26 cellular contexts compared by ENCODE assay signal in genomic region chr1:194825382-194825781, GRCh38.
DNase-seq lines count a peak whose midpoint lies in the region; ATAC-seq, FAIRE-seq and TF ChIP-seq lines count a peak whose summit lies in the region.
"Had no signal": no experiment of that assay in that cellular context is flagged by ENCODE, and none has a peak within 500 bp of the region (broad histone marks: within the 10 kb centered on the region; RNA-seq: fewer than 3 reads in every experiment).

No MANE protein-coding gene starts in this region.

- H3K36me3 ChIP-seq in HCT116 (ENCODE audit: control insufficient read depth in 1 of 2, insufficient read depth in 2 of 2, low read length in 2 of 2), result no peaks in the 10 kb centered on the region
- H3K36me3 ChIP-seq in endodermal cell (ENCODE audit: control insufficient read depth, insufficient read depth, low read length), result no peaks in the 10 kb centered on the region
- H3K36me3 ChIP-seq: gastrocnemius medialis, MG63, sigmoid colon had no signal

- H3K27ac ChIP-seq in HCT116 (ENCODE audit: low read depth, low read length) (no peak overlapping the region), endodermal cell (ENCODE audit: low read depth, low read length) (no peak overlapping the region)
- H3K27ac ChIP-seq: coronary artery, gastrocnemius medialis, sigmoid colon had no signal

- intact Hi-C loops in HCT116 (cut with micrococcal nuclease), result no loop called here

- DNase-seq in HCT116 (ENCODE audit: low read depth, low spot score) (no peak), RCC 7860 (ENCODE audit: low spot score) (no peak), endodermal cell (no peak), activated gamma-delta T cell (lab: John Stamatoyannopoulos, UW) (no peak), dermis blood vessel endothelial cell (no peak), HEK293T (ENCODE audit: extremely low spot score) (no peak)
- DNase-seq: activated naive CD4-positive, alpha-beta T cell treated with anti-CD3 and anti-CD28 coated beads, Interleukin-2, amount 10 ng/mL, durations not matched to agents 7 days and 5 days; activated T-cell treated with anti-CD3 and anti-CD28 coated beads, Interleukin-2, amount 50 U/mL, for 72 hours; amygdala; CD4-positive, CD25-positive, alpha-beta regulatory T cell; EL; gastrocnemius medialis; GOT3; hippocampal formation; left cardiac atrium; MG63; NCI-H2107; NCI-H446; NCI-H82; SHP77; sigmoid colon; stimulated activated CD4-positive, alpha-beta T cell treated with anti-CD3 and anti-CD28 coated beads, Interleukin-15, amount 100 ng/mL, for 24 hours; stimulated activated naive CD4-positive, alpha-beta T cell had no signal

- no TSS peak for BruUV-seq in HCT116 (replicated peaks; lab: Mats Ljungman, UMichigan)

- no CpG with 5 or more reads among the region's 1 CpG for WGBS in endodermal cell (ENCODE audit: insufficient coverage in 1 of 2, insufficient read length in 1 of 2), 2 experiments

- no peaks in the 10 kb centered on the region for H4K20me1 ChIP-seq in HCT116 (ENCODE audit: insufficient read depth)

- no peak for TF ChIP-seq POLR2A in HCT116 (IDR thresholded peaks at IDR 0.05; ENCODE audit: borderline replicate concordance, extremely low read depth, insufficient read depth, insufficient read length)

- POLR2A ChIA-PET in HCT116 (lab: Charles Lee), result no interaction called here
- POLR2A ChIA-PET in HEK293T (lab: Yijun Ruan, JAX), result no interaction called here

- H3K36me3 Mint-ChIP-seq in endodermal cell (ENCODE audit: low read depth), result no peaks in the 10 kb centered on the region
- H3K36me3 Mint-ChIP-seq: activated naive CD4-positive, alpha-beta T cell treated with anti-CD3 and anti-CD28 coated beads, Interleukin-2, amount 10 ng/mL, durations not matched to agents 7 days and 5 days; CD4-positive, CD25-positive, alpha-beta regulatory T cell; WTC11 had no signal

- no peak overlapping the region for H3K9ac ChIP-seq in HCT116 (ENCODE audit: low read length)
- no peak overlapping the region for H3K9ac ChIP-seq in endodermal cell (ENCODE audit: extremely low read depth, low read length, poor library complexity, severe bottlenecking)

- H3K4me3 Mint-ChIP-seq in endodermal cell, result no peak overlapping the region
- H3K4me3 Mint-ChIP-seq: activated naive CD4-positive, alpha-beta T cell treated with anti-CD3 and anti-CD28 coated beads, Interleukin-2, amount 10 ng/mL, durations not matched to agents 7 days and 5 days; activated T-cell treated with anti-CD3 and anti-CD28 coated beads, Interleukin-2, amount 50 U/mL, for 72 hours; CD4-positive, CD25-positive, alpha-beta regulatory T cell; WTC11 had no signal

- no peak overlapping the region for H3K4me3 ChIP-seq in HCT116 (replicated peaks in 1 of 2; ENCODE audit: low read depth in 1 of 2, low read length in 2 of 2)
- H3K4me3 ChIP-seq in endodermal cell (ENCODE audit: low read length), result no peak overlapping the region
- H3K4me3 ChIP-seq: coronary artery, gastrocnemius medialis, MG63, sigmoid colon had no signal

- FAIRE-seq in RCC 7860 (lab: Jason Lieb, UNC), result peak; percentile 24

- H3K27me3 ChIP-seq in HCT116 (ENCODE audit: insufficient read depth, low read length) (no peaks in the 10 kb centered on the region), endodermal cell (ENCODE audit: control insufficient read depth, insufficient read depth, low read length, poor library complexity, severe bottlenecking) (no peaks in the 10 kb centered on the region)
- H3K27me3 ChIP-seq: gastrocnemius medialis, MG63, sigmoid colon had no signal

- TF ChIP-seq RAD21 in HCT116 (IDR thresholded peaks at IDR 0.05; ENCODE audit: low read depth), result no peak

- ATAC-seq in HCT116, result no peak
- no peak for ATAC-seq in GM21786 (IDR thresholded peaks at IDR 0.05; ENCODE audit: unreplicated experiment)
- ATAC-seq: activated T-cell treated with anti-CD3 and anti-CD28 coated beads, Interleukin-2, amount 50 U/mL, for 72 hours; gastrocnemius medialis; left cardiac atrium; WTC11 had no signal

- no peaks in the 10 kb centered on the region for H3K4me1 Mint-ChIP-seq in endodermal cell
- H3K4me1 Mint-ChIP-seq: CD4-positive, CD25-positive, alpha-beta regulatory T cell; WTC11 had no signal

- no peaks in the 10 kb centered on the region for H3K9me3 ChIP-seq in HCT116 (ENCODE audit: control insufficient read depth in 1 of 2, insufficient read depth in 1 of 2, low read depth in 1 of 2, low read length in 2 of 2)
- no peaks in the 10 kb centered on the region for H3K9me3 ChIP-seq in endodermal cell (ENCODE audit: control insufficient read depth, low read length)
- H3K9me3 ChIP-seq: gastrocnemius medialis, MG63, sigmoid colon had no signal

- no peaks in the 10 kb centered on the region for H3K9me2 ChIP-seq in HCT116 (ENCODE audit: insufficient read depth)

- no peaks in the 10 kb centered on the region for H3K9me3 Mint-ChIP-seq in endodermal cell
- H3K9me3 Mint-ChIP-seq: activated naive CD4-positive, alpha-beta T cell treated with anti-CD3 and anti-CD28 coated beads, Interleukin-2, amount 10 ng/mL, durations not matched to agents 7 days and 5 days; activated T-cell treated with anti-CD3 and anti-CD28 coated beads, Interleukin-2, amount 50 U/mL, for 72 hours; WTC11 had no signal

- no peaks in the 10 kb centered on the region for H3K27me3 Mint-ChIP-seq in endodermal cell (ENCODE audit: insufficient read depth)
- H3K27me3 Mint-ChIP-seq: activated naive CD4-positive, alpha-beta T cell treated with anti-CD3 and anti-CD28 coated beads, Interleukin-2, amount 10 ng/mL, durations not matched to agents 7 days and 5 days; CD4-positive, CD25-positive, alpha-beta regulatory T cell had no signal

- peaks cover 0 to 9% of the 10 kb centered on the region in 2 experiments; a peak in 2 of 4 replicates for H3K4me1 ChIP-seq in HCT116 (ENCODE audit: control insufficient read depth in 1 of 2, insufficient read depth in 2 of 2, low read length in 2 of 2)
- no peaks in the 10 kb centered on the region for H3K4me1 ChIP-seq in endodermal cell (ENCODE audit: control insufficient read depth, insufficient read depth, low read length)
- H3K4me1 ChIP-seq: gastrocnemius medialis, sigmoid colon had no signal

- TF ChIP-seq CTCF in HCT116 (IDR thresholded peaks at IDR 0.05 in 2 of 3, conservative IDR thresholded peaks at IDR 0.05 in 1 of 3; ENCODE audit: borderline replicate concordance in 1 of 3, insufficient read depth in 1 of 3, low read depth in 2 of 3, low read length in 2 of 3) (peak in 2 of 3 experiments; percentile 18 to 23; a peak in 2 of 6 replicates), endodermal cell (conservative IDR thresholded peaks at IDR 0.05) (peak; percentile 54)

- RAD21 ChIA-PET in HCT116 (lab: Charles Lee; ENCODE audit: low non-redundant PET in 1 of 2, low total read pairs in 2 of 2, uncharacterized antibody in 2 of 2, unreplicated experiment in 2 of 2), result no interaction called here

- H3K4me2 ChIP-seq in HCT116 (ENCODE audit: low read length), result no peak overlapping the region

- H2AFZ ChIP-seq in HCT116 (ENCODE audit: low read depth, low read length, poor library complexity, severe bottlenecking), result no peak overlapping the region

- CTCF ChIA-PET in HCT116 (lab: Charles Lee) (no interaction called here), HEK293T (lab: Yijun Ruan, JAX) (no interaction called here)

- no peaks in the 10 kb centered on the region for H3K79me2 ChIP-seq in HCT116 (ENCODE audit: insufficient read depth, low read length)

- no peak overlapping the region for H3K27ac Mint-ChIP-seq in endodermal cell
- H3K27ac Mint-ChIP-seq: activated naive CD4-positive, alpha-beta T cell treated with anti-CD3 and anti-CD28 coated beads, Interleukin-2, amount 10 ng/mL, durations not matched to agents 7 days and 5 days; activated T-cell treated with anti-CD3 and anti-CD28 coated beads, Interleukin-2, amount 50 U/mL, for 72 hours; CD4-positive, CD25-positive, alpha-beta regulatory T cell; WTC11 had no signal

TF ChIP-seq in HCT116, 20 proteins besides CTCF, POLR2A, EP300 and RAD21 (continues in another document):
- TF ChIP-seq CBX3 (IDR thresholded peaks at IDR 0.05; ENCODE audit: low read depth), result no peak
- no peak for TF ChIP-seq TCF7L2 (IDR thresholded peaks at IDR 0.05; ENCODE audit: borderline replicate concordance, extremely low read depth, insufficient read depth, insufficient read length)
- TF ChIP-seq ZBTB33 (IDR thresholded peaks at IDR 0.05; ENCODE audit: extremely low read depth, insufficient replicate concordance, low read length), result no peak
- TF ChIP-seq EGR1 (IDR thresholded peaks at IDR 0.05; ENCODE audit: low read depth), result no peak

TF ChIP-seq in HEK293T, 16 proteins besides CTCF, POLR2A, EP300 and RAD21:
- TF ChIP-seq CTBP1 (IDR thresholded peaks at IDR 0.05; ENCODE audit: borderline replicate concordance) (no peak), FOXM1 (IDR thresholded peaks at IDR 0.05; ENCODE audit: borderline replicate concordance) (no peak), SUZ12 (IDR thresholded peaks at IDR 0.05) (no peak), LEF1 (IDR thresholded peaks at IDR 0.05; ENCODE audit: borderline replicate concordance) (no peak), NFRKB (IDR thresholded peaks at IDR 0.05) (no peak), ARNT (IDR thresholded peaks at IDR 0.05) (no peak), L3MBTL2 (conservative IDR thresholded peaks at IDR 0.05) (no peak), BHLHE40 (IDR thresholded peaks at IDR 0.05; ENCODE audit: borderline replicate concordance) (no peak), HDGF (IDR thresholded peaks at IDR 0.05; ENCODE audit: borderline replicate concordance) (no peak), SP1 (IDR thresholded peaks at IDR 0.05) (no peak), ELF4 (IDR thresholded peaks at IDR 0.05) (no peak)
